Comparison of ENCODE assay signal across 8 cellular contexts in genomic region chr4:47926667-47927258, GRCh38. TPM values are rescaled to one million over a fixed set of nuclear protein-coding genes. Genes with fewer than 3 reads are reported as not detected.
A peak's percentile ranks its signal among the peaks of the same experiment; 100 is the strongest.
DNase-seq lines count a peak whose midpoint lies in the region; ATAC-seq and TF ChIP-seq lines count a peak whose summit lies in the region.

No MANE protein-coding gene starts in this region.

- H3K4me1 ChIP-seq in heart right ventricle, result peaks cover 0 to 17% (median 6%) of the 10 kb centered on the region in 9 donors

- H3K27me3 Mint-ChIP-seq in progenitor cell of endocrine pancreas, result no peaks in the 10 kb centered on the region

- in situ Hi-C loops in Caki2 (cut with HindIII; ENCODE audit: low pct_unique_long_range_greater_than_20kb, low sequenced_read_pairs), result no loop called here

- intact Hi-C loops in heart right ventricle (cut with DNase I), result loop anchor here in 7 of 10 donors (1.0 to 10.0 kb wide), 4 partner anchors 158 to 259 kb away; no protein-coding TSS in a partner anchor

- H3K36me3 ChIP-seq in heart right ventricle, result no peaks in the 10 kb centered on the region

- peaks cover 7% of the 10 kb centered on the region for H3K4me1 Mint-ChIP-seq in progenitor cell of endocrine pancreas (ENCODE audit: low read depth)

- H3K27ac Mint-ChIP-seq in activated naive CD4-positive, alpha-beta T cell treated with anti-CD3 and anti-CD28 coated beads, Interleukin-2, amount 50 U/mL, for 72 hours, result no peak overlapping the region
- peak overlapping the region; percentile 94 for H3K27ac Mint-ChIP-seq in progenitor cell of endocrine pancreas

- no peaks in the 10 kb centered on the region for H3K9me3 Mint-ChIP-seq in activated naive CD4-positive, alpha-beta T cell treated with anti-CD3 and anti-CD28 coated beads, Interleukin-2, amount 50 U/mL, for 72 hours
- H3K9me3 Mint-ChIP-seq in progenitor cell of endocrine pancreas (ENCODE audit: low read depth), result no peaks in the 10 kb centered on the region

- TF ChIP-seq CTCF in RWPE1 (conservative IDR thresholded peaks at IDR 0.05; ENCODE audit: low read depth) (peak; percentile 53), heart right ventricle (IDR thresholded peaks at IDR 0.05) (peak in 8 of 9 donors; percentile 35 to 73 (median 62)), progenitor cell of endocrine pancreas (IDR thresholded peaks at IDR 0.05; ENCODE audit: unreplicated experiment) (peak; percentile 80)

- CTCF ChIA-PET in RWPE1 (lab: Yijun Ruan, JAX), result interaction anchor here (0.6 kb wide), 1 partner anchor 28 kb away, joined by 3 read pairs; no protein-coding TSS in a partner anchor

- DNase-seq in Caki2 (ENCODE audit: low read depth) (peak; percentile 25), RWPE1 (ENCODE audit: low spot score) (peak; percentile 26), heart right ventricle (peak; percentile 17 to 41), progenitor cell of endocrine pancreas (ENCODE audit: low spot score, unreplicated experiment) (peak; percentile 56), SKM-1 treated with dmso at 0.1 percent for 144 hours (lab: John Stamatoyannopoulos, UW; ENCODE audit: unreplicated experiment) (no peak)
- DNase-seq in activated naive CD4-positive, alpha-beta T cell treated with anti-CD3 and anti-CD28 coated beads, Interleukin-2, amount 50 U/mL, for 72 hours (ENCODE audit: low spot score in 2 of 2), result peak in 1 of 2 donors; percentile 62

- ATAC-seq in GM19397 (IDR thresholded peaks at IDR 0.05; ENCODE audit: unreplicated experiment) (peak; percentile 92), HG03457 (IDR thresholded peaks at IDR 0.05; ENCODE audit: unreplicated experiment) (peak; percentile 75), heart right ventricle (peak in 7 of 8 donors; percentile 64 to 87 (median 80))
- peak; percentile 87 to 96 for ATAC-seq in activated naive CD4-positive, alpha-beta T cell treated with anti-CD3 and anti-CD28 coated beads, Interleukin-2, amount 50 U/mL, for 72 hours

- H3K27ac ChIP-seq in RWPE1 (no peak overlapping the region), heart right ventricle (no peak overlapping the region)

- POLR2A ChIA-PET in RWPE1 (lab: Yijun Ruan, JAX; ENCODE audit: low non-redundant PET), result no interaction called here

- peak overlapping the region in 3 of 10 donors; percentile 12 to 21 (median 19) for H3K4me3 ChIP-seq in heart right ventricle

- peak overlapping the region; percentile 81 for H3K4me3 Mint-ChIP-seq in progenitor cell of endocrine pancreas (ENCODE audit: low read depth)

- H3K36me3 Mint-ChIP-seq in activated naive CD4-positive, alpha-beta T cell treated with anti-CD3 and anti-CD28 coated beads, Interleukin-2, amount 50 U/mL, for 72 hours, result no peaks in the 10 kb centered on the region
- peaks cover 2% of the 10 kb centered on the region for H3K36me3 Mint-ChIP-seq in progenitor cell of endocrine pancreas (ENCODE audit: insufficient read depth)

- H3K9me3 ChIP-seq in heart right ventricle, result peaks cover 0 to 13% (median 0%) of the 10 kb centered on the region in 11 donors

- peaks cover 0 to 32% (median 12%) of the 10 kb centered on the region in 7 donors for H3K27me3 ChIP-seq in heart right ventricle

- 8 to 9% methylated on average over 15 of the region's 15 CpGs for WGBS in heart right ventricle, 2 donors

RNA-seq across cellular contexts. Expression of gene NFXL1, which starts 12.4 kb away (rescaled TPM):
- 3.2 and 4.3 TPM in 2 replicates for total RNA-seq in Caki2 (2014; rRNA removed; shearing (Covaris generic); ENCODE audit: low replicate concordance)
- total RNA-seq in activated naive CD4-positive, alpha-beta T cell treated with anti-CD3 and anti-CD28 coated beads, Interleukin-2, amount 50 U/mL, for 72 hours, result 10 to 100 TPM; 14.0 to 16.4 TPM
- total RNA-seq in heart right ventricle (1 to 10 TPM; 3.4 to 6.3 (median 5.1) TPM), progenitor cell of endocrine pancreas (39.3 and 39.6 TPM in 2 replicates)
- polyA plus RNA-seq in heart right ventricle, result 1 to 10 TPM; 2.3 to 3.9 TPM
